In the genomic region with DNA sequence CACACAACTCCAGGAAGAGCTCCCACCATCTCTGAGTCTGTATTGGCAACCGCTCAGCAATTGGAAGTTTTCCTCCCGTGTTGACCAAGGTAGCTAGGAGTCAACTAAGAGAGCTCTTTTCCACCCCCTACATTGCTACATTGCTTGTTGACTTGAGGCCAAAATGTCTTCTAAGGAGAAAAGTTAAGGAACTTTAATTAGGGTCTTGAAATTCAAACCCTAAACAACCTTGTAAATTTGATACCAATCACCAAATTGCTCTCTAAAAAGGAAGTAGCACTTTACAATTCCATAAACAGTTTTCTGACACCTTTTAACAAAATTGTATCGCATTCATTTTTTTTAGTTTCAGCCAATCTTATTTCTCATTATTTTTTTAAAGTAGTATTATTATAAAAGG, we compare ENCODE assay signal across 37 cellular contexts. TPM values are rescaled to one million over a fixed set of nuclear protein-coding genes. Genes with fewer than 3 reads are reported as not detected.
"Had no signal": no experiment of that assay in that cellular context is flagged by ENCODE, and none has a peak within 500 bp of the region (broad histone marks: within the 10 kb centered on the region; RNA-seq: fewer than 3 reads in every experiment).

No MANE protein-coding gene starts in this region.

- DNase-seq: activated B cell treated with CpG ODN at 0.5 μM for 24 hours; activated CD4-positive, alpha-beta memory T cell treated with anti-CD3 and anti-CD28 coated beads for 36 hours; activated CD4-positive, alpha-beta T cell treated with anti-CD3 and anti-CD28 coated beads for 4 hours; activated CD4-positive, alpha-beta T cell treated with anti-CD3 and anti-CD28 coated beads, Interleukin-2, amount 10 ng/mL, durations not matched to agents 24 days and 14 days; activated CD4-positive, alpha-beta T cell treated with anti-CD3 and anti-CD28 coated beads, Interleukin-2, amount 50 U/mL, for 1 hour; activated CD4-positive, alpha-beta T cell treated with anti-CD3 and anti-CD28 coated beads, Interleukin-2, amount 50 U/mL, for 4 hours; activated CD4-positive, CD25-positive, alpha-beta regulatory T cell treated with anti-CD3 and anti-CD28 coated beads, Interleukin-2, amount 50 U/mL, for 72 hours; activated CD8-positive, alpha-beta memory T cell treated with anti-CD3 and anti-CD28 coated beads, Interleukin-2, amount 50 U/mL, for 4 hours; activated CD8-positive, alpha-beta T cell treated with anti-CD3 and anti-CD28 coated beads for 36 hours; activated effector memory CD4-positive, alpha-beta T cell treated with Interleukin-2 at 50 U/mL for 16 hours; activated gamma-delta T cell; activated naive CD4-positive, alpha-beta T cell treated with anti-CD3 and anti-CD28 coated beads, Interleukin-2, amount 10 ng/mL, durations not matched to agents 7 days and 5 days; activated naive CD4-positive, alpha-beta T cell treated with Interleukin-2 at 50 U/mL for 16 hours; activated naive CD8-positive, alpha-beta T cell treated with anti-CD3 and anti-CD28 coated beads, Interleukin-2, amount 10 ng/mL, durations not matched to agents 7 days and 5 days; activated naive CD8-positive, alpha-beta T cell treated with anti-CD3 and anti-CD28 coated beads, Interleukin-2, amount 50 U/mL, for 24 hours; activated T-cell treated with anti-CD3 and anti-CD28 coated beads for 4 hours; activated T-cell treated with anti-CD3 and anti-CD28 coated beads, Interleukin-2, amount 50 U/mL, for 1 hour; activated T-cell treated with anti-CD3 and anti-CD28 coated beads, Interleukin-2, amount 50 U/mL, for 48 hours; amygdala; anterior cingulate cortex; caudate nucleus; cerebellar nuclear complex; T-helper 2 cell; T-helper 9 cell had no signal

- H3K4me3 Mint-ChIP-seq: activated B cell treated with CpG ODN at 0.5 μM for 24 hours; activated CD4-positive, alpha-beta memory T cell treated with anti-CD3 and anti-CD28 coated beads for 36 hours; activated CD4-positive, alpha-beta T cell treated with anti-CD3 and anti-CD28 coated beads, Interleukin-2, amount 10 ng/mL, durations not matched to agents 24 days and 14 days; activated CD8-positive, alpha-beta T cell treated with anti-CD3 and anti-CD28 coated beads for 36 hours; activated naive CD4-positive, alpha-beta T cell treated with anti-CD3 and anti-CD28 coated beads, Interleukin-2, amount 10 ng/mL, durations not matched to agents 7 days and 5 days; activated naive CD4-positive, alpha-beta T cell treated with anti-CD3 and anti-CD28 coated beads, Interleukin-2, amount 50 U/mL, for 24 hours; activated naive CD8-positive, alpha-beta T cell; activated naive CD8-positive, alpha-beta T cell treated with anti-CD3 and anti-CD28 coated beads, Interleukin-2, amount 10 ng/mL, durations not matched to agents 7 days and 5 days; activated naive CD8-positive, alpha-beta T cell treated with anti-CD3 and anti-CD28 coated beads, Interleukin-2, amount 50 U/mL, for 24 hours; brain; central memory CD8-positive, alpha-beta T cell; T-helper 1 cell treated with Interleukin-12 subunit alpha and Interleukin-12 subunit beta and Interleukin-4 antibody, amounts not matched to agents 30 μg/mL and 1 μg/mL, for 36 hours; T-helper 2 cell treated with Interferon-gamma antibody and Interleukin-4, amounts not matched to agents 5 μg/mL and 100 μg/mL, for 36 hours had no signal

- H3K36me3 ChIP-seq: ascending aorta, cardiac muscle cell had no signal

- FAIRE-seq: bronchial epithelial cell, TTC549 had no signal

- H3K9me3 ChIP-seq: ascending aorta had no signal

- H3K27ac ChIP-seq: ascending aorta, cardiac muscle cell, VCaP had no signal

- H3K4me1 Mint-ChIP-seq: central memory CD8-positive, alpha-beta T cell had no signal

- H3K27me3 ChIP-seq: ascending aorta, cardiac muscle cell had no signal

- H3K36me3 Mint-ChIP-seq: activated CD4-positive, alpha-beta memory T cell treated with anti-CD3 and anti-CD28 coated beads for 36 hours; activated naive CD4-positive, alpha-beta T cell treated with anti-CD3 and anti-CD28 coated beads, Interleukin-2, amount 10 ng/mL, durations not matched to agents 7 days and 5 days; activated naive CD4-positive, alpha-beta T cell treated with anti-CD3 and anti-CD28 coated beads, Interleukin-2, amount 50 U/mL, for 24 hours; activated naive CD8-positive, alpha-beta T cell; activated naive CD8-positive, alpha-beta T cell treated with anti-CD3 and anti-CD28 coated beads, Interleukin-2, amount 10 ng/mL, durations not matched to agents 7 days and 5 days; brain had no signal

- H3K9me3 Mint-ChIP-seq: activated B cell treated with CpG ODN at 0.5 μM for 24 hours; activated CD4-positive, alpha-beta memory T cell treated with anti-CD3 and anti-CD28 coated beads for 36 hours; activated CD4-positive, alpha-beta T cell treated with anti-CD3 and anti-CD28 coated beads, Interleukin-2, amount 10 ng/mL, durations not matched to agents 24 days and 14 days; activated CD8-positive, alpha-beta T cell treated with anti-CD3 and anti-CD28 coated beads for 36 hours; activated naive CD4-positive, alpha-beta T cell treated with anti-CD3 and anti-CD28 coated beads, Interleukin-2, amount 10 ng/mL, durations not matched to agents 7 days and 5 days; activated naive CD4-positive, alpha-beta T cell treated with anti-CD3 and anti-CD28 coated beads, Interleukin-2, amount 50 U/mL, for 24 hours; activated naive CD8-positive, alpha-beta T cell treated with anti-CD3 and anti-CD28 coated beads, Interleukin-2, amount 10 ng/mL, durations not matched to agents 7 days and 5 days; activated naive CD8-positive, alpha-beta T cell treated with anti-CD3 and anti-CD28 coated beads, Interleukin-2, amount 50 U/mL, for 24 hours; activated T-helper 2 cell treated with anti-CD3 and anti-CD28 coated beads, Interferon-gamma antibody, Interleukin-2, Interleukin-4, amounts not matched to agents 10 μg/mL and 5 μg/mL and 100 μg/mL, durations not matched to agents 14 hours and 24 hours and 36 hours; brain; central memory CD8-positive, alpha-beta T cell; T-helper 1 cell treated with Interleukin-12 subunit alpha and Interleukin-12 subunit beta and Interleukin-4 antibody, amounts not matched to agents 30 μg/mL and 1 μg/mL, for 36 hours; T-helper 2 cell treated with Interferon-gamma antibody and Interleukin-4, amounts not matched to agents 5 μg/mL and 100 μg/mL, for 36 hours had no signal

- H3K4me3 ChIP-seq: ascending aorta, cardiac muscle cell had no signal

- H3K4me1 ChIP-seq: ascending aorta had no signal

- ATAC-seq: activated CD8-positive, alpha-beta T cell treated with anti-CD3 and anti-CD28 coated beads for 36 hours; activated naive CD8-positive, alpha-beta T cell treated with anti-CD3 and anti-CD28 coated beads, Interleukin-2, amount 50 U/mL, for 24 hours had no signal

- H3K27ac Mint-ChIP-seq: activated B cell treated with CpG ODN at 0.5 μM for 24 hours; activated CD4-positive, alpha-beta memory T cell treated with anti-CD3 and anti-CD28 coated beads for 36 hours; activated CD4-positive, alpha-beta T cell treated with anti-CD3 and anti-CD28 coated beads, Interleukin-2, amount 10 ng/mL, durations not matched to agents 24 days and 14 days; activated CD8-positive, alpha-beta T cell treated with anti-CD3 and anti-CD28 coated beads for 36 hours; activated naive CD4-positive, alpha-beta T cell treated with anti-CD3 and anti-CD28 coated beads, Interleukin-2, amount 10 ng/mL, durations not matched to agents 7 days and 5 days; activated naive CD4-positive, alpha-beta T cell treated with anti-CD3 and anti-CD28 coated beads, Interleukin-2, amount 50 U/mL, for 24 hours; activated naive CD8-positive, alpha-beta T cell; activated naive CD8-positive, alpha-beta T cell treated with anti-CD3 and anti-CD28 coated beads, Interleukin-2, amount 10 ng/mL, durations not matched to agents 7 days and 5 days; activated naive CD8-positive, alpha-beta T cell treated with anti-CD3 and anti-CD28 coated beads, Interleukin-2, amount 50 U/mL, for 24 hours; activated T-helper 2 cell treated with anti-CD3 and anti-CD28 coated beads, Interferon-gamma antibody, Interleukin-2, Interleukin-4, amounts not matched to agents 10 μg/mL and 5 μg/mL and 100 μg/mL, durations not matched to agents 14 hours and 24 hours and 36 hours; brain; T-helper 1 cell treated with Interleukin-12 subunit alpha and Interleukin-12 subunit beta and Interleukin-4 antibody, amounts not matched to agents 30 μg/mL and 1 μg/mL, for 36 hours; T-helper 2 cell treated with Interferon-gamma antibody and Interleukin-4, amounts not matched to agents 5 μg/mL and 100 μg/mL, for 36 hours had no signal

RNA-seq across cellular contexts. Expression of a gene that starts 35.5 kb away (rescaled TPM):
- total RNA-seq: activated B cell treated with CpG ODN at 0.5 μM for 24 hours; activated CD4-positive, alpha-beta memory T cell treated with anti-CD3 and anti-CD28 coated beads for 36 hours; activated CD4-positive, alpha-beta T cell treated with anti-CD3 and anti-CD28 coated beads, Interleukin-2, amount 10 ng/mL, durations not matched to agents 24 days and 14 days; activated CD8-positive, alpha-beta memory T cell treated with anti-CD3 and anti-CD28 coated beads for 36 hours; activated CD8-positive, alpha-beta T cell treated with anti-CD3 and anti-CD28 coated beads for 36 hours had no signal
